In the genomic region with DNA sequence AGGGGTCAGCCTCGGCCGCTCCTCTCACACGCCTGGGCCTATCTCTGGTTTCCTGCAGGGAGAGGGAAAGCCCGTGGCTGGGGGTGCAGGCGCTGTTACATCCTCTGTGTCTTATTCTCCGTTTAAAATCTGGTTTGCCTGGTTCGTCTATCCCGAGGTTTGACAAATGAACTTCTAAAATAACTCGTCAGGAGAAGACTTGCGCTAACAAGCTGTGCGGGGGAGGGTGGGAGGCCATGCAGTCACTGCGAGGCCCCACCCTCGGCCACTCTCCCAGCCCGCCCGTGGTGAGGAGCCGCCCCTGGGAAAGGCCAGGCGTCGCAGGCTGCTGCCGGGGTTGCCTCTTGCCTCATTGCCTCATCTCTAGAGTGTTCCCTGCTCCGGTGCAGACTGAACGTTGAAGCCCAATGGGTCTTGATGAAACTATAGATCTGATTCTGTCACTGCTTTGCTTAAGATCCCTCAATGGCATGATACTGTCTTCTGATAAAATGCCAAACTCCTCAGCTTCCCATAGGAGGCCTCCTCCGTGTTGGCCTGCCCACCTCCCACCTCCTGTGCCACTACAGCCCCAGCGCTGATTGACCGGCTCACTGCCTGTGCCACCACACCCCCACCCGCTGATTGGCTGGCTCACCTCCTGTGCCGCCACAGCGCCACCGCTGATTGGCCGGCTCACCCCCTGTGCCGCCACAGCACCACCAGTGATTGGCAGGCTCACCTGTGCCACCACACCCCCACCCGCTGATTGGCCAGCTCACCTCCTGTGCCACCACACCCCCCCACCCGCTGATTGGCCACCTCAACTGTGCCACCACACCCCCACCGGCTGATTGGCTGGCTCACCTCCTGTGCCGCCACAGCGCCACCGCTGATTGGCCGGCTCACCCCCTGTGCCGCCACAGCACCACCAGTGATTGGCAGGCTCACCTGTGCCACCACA, we compare ENCODE assay signal across 8 cellular contexts. TPM values are rescaled to one million over a fixed set of nuclear protein-coding genes. Genes with fewer than 3 reads are reported as not detected.
DNase-seq lines count a peak whose midpoint lies in the region; ATAC-seq, FAIRE-seq and TF ChIP-seq lines count a peak whose summit lies in the region.
"Not testable (repeated sequence)": the region's sequence is repeated elsewhere in the genome, so short reads cannot be mapped to it uniquely, and the experiment has no call there.

No MANE protein-coding gene starts in this region.

- H3K4me1 ChIP-seq in A549, result not testable (repeated sequence)
- H3K4me1 ChIP-seq in H1 (replicated peaks in 1 of 4; ENCODE audit: control insufficient read depth in 3 of 4, insufficient read depth in 4 of 4, low read length in 3 of 4), result peaks cover 0 to 10% (median 3%) of the 10 kb centered on the region in 4 experiments; a peak in 6 of 7 replicates
- H3K4me1 ChIP-seq in suprapubic skin, result peaks cover 23% of the 10 kb centered on the region

- H2BK12ac ChIP-seq in H1 (ENCODE audit: low read depth, low read length), result not testable (repeated sequence)

- not testable (repeated sequence) for H4K20me1 ChIP-seq in H1 (replicated peaks in 1 of 2; ENCODE audit: control insufficient read depth in 1 of 2, insufficient read depth in 2 of 2, low read length in 2 of 2)

- not testable (repeated sequence) for H3K23me2 ChIP-seq in H1 (ENCODE audit: low read depth, low read length)

- FAIRE-seq in A549 (lab: Jason Lieb, UNC), result not testable (repeated sequence)
- peak; percentile 97 for FAIRE-seq in H1 (lab: Jason Lieb, UNC)

- H4K5ac ChIP-seq in H1 (ENCODE audit: insufficient read length, low read depth, low read length), result not testable (repeated sequence)

- H3K36me3 ChIP-seq in H1 (ENCODE audit: control insufficient read depth in 2 of 4, insufficient read depth in 4 of 4, low read length in 3 of 4) (peaks cover 4 to 21% (median 13%) of the 10 kb centered on the region in 4 experiments; a peak in 7 of 8 replicates), suprapubic skin (peaks cover 45% of the 10 kb centered on the region)

- not testable (repeated sequence) for H3K23ac ChIP-seq in H1 (ENCODE audit: insufficient read length)

- H3K27ac ChIP-seq in A549, result not testable (repeated sequence)
- H3K27ac ChIP-seq in H1 (ENCODE audit: low read depth, low read length), result 0 out of 2 replicates have a peak overlapping the region, but pooled peaks have one; percentile 25
- H3K27ac ChIP-seq in suprapubic skin, result peak overlapping the region; percentile 89

- not testable (repeated sequence) for H3K27me3 ChIP-seq in H1 (replicated peaks in 1 of 4; ENCODE audit: control insufficient read depth in 3 of 4, extremely low read depth in 1 of 4, insufficient read depth in 3 of 4, low read length in 3 of 4); suprapubic skin

- not testable (repeated sequence) for H3K79me1 ChIP-seq in H1 (ENCODE audit: low read depth, low read length)

- TF ChIP-seq POLR2A in A549 (IDR thresholded peaks at IDR 0.05; ENCODE audit: low read length); suprapubic skin (IDR thresholded peaks at IDR 0.05): not testable (repeated sequence)
- peak in 1 of 2 experiments; percentile 52 for TF ChIP-seq POLR2A in H1 (IDR thresholded peaks at IDR 0.05; ENCODE audit: control extremely low read depth in 1 of 2, low read depth in 2 of 2, low read length in 2 of 2)

- TF ChIP-seq EP300 in A549 (IDR thresholded peaks at IDR 0.05); H1 (IDR thresholded peaks at IDR 0.05; ENCODE audit: borderline replicate concordance in 1 of 2, low read depth in 2 of 2, low read length in 2 of 2); suprapubic skin (IDR thresholded peaks at IDR 0.05): not testable (repeated sequence)

- not testable (repeated sequence) for H3K4me2 ChIP-seq in A549
- H3K4me2 ChIP-seq in H1 (ENCODE audit: insufficient read depth in 1 of 2, low read depth in 2 of 2, low read length in 2 of 2), result peak overlapping the region; percentile 39 to 62

- not testable (repeated sequence) for H2BK20ac ChIP-seq in H1 (ENCODE audit: low read length)

- H4K8ac ChIP-seq in H1 (ENCODE audit: extremely low read depth, insufficient read depth, low read length), result not testable (repeated sequence)

- peaks cover 22% of the 10 kb centered on the region for H3K36me3 Mint-ChIP-seq in HFFc6 (ENCODE audit: low read depth)
- H3K36me3 Mint-ChIP-seq in glutamatergic neuron (ENCODE audit: unreplicated experiment), result not testable (repeated sequence)
- peaks cover 40% of the 10 kb centered on the region for H3K36me3 Mint-ChIP-seq in nephron progenitor cell (ENCODE audit: low read depth)

- H2BK5ac ChIP-seq in H1 (ENCODE audit: low read depth, low read length), result 0 out of 2 replicates have a peak overlapping the region, but pooled peaks have one; percentile 52

- H3K4me1 Mint-ChIP-seq in HFFc6 (ENCODE audit: low read depth) (peaks cover 23% of the 10 kb centered on the region), glutamatergic neuron (ENCODE audit: low read depth, unreplicated experiment) (peaks cover 32% of the 10 kb centered on the region), nephron progenitor cell (peaks cover 28% of the 10 kb centered on the region)

- WGBS in A549 (ENCODE audit: missing lambda C conversion rate), result 93% methylated on average over 27 of the region's 38 CpGs
- 55% methylated on average over 29 of the region's 38 CpGs; no CpG with 5 or more reads in 1 of the 2 experiments for WGBS in H1 (ENCODE audit: extremely low coverage in 1 of 2, insufficient coverage in 1 of 2, insufficient read length in 1 of 2, insufficient replicate concordance in 2 of 2, low coverage in 1 of 2, low lambda C conversion rate in 2 of 2, missing lambda C conversion rate in 1 of 2), 2 experiments
- 54% methylated on average over 36 of the region's 38 CpGs for WGBS in suprapubic skin

- H2AK5ac ChIP-seq in H1 (ENCODE audit: low read depth, low read length), result not testable (repeated sequence)

- H3K9me3 Mint-ChIP-seq in HFFc6, nephron progenitor cell: not testable (repeated sequence)
- H3K9me3 Mint-ChIP-seq in glutamatergic neuron (ENCODE audit: unreplicated experiment), result peaks cover 23% of the 10 kb centered on the region

- H3K18ac ChIP-seq in H1 (ENCODE audit: extremely low read depth, low read length), result not testable (repeated sequence)

- TF ChIP-seq RAD21 in A549 (conservative IDR thresholded peaks at IDR 0.05 in 1 of 2, IDR thresholded peaks at IDR 0.05 in 1 of 2); H1 (IDR thresholded peaks at IDR 0.05 in 1 of 2, conservative IDR thresholded peaks at IDR 0.05 in 1 of 2; ENCODE audit: low read depth in 2 of 2, low read length in 2 of 2): not testable (repeated sequence)

- peak; percentile 10 to 30; a peak in 5 of 6 replicates for ATAC-seq in A549

- TF ChIP-seq CTCF in A549 (IDR thresholded peaks at IDR 0.05); HFFc6 (IDR thresholded peaks at IDR 0.05); H1 (IDR thresholded peaks at IDR 0.05; ENCODE audit: control extremely low read depth in 1 of 3, insufficient read depth in 1 of 3, low read depth in 1 of 3, low read length in 3 of 3); glutamatergic neuron (IDR thresholded peaks at IDR 0.05; ENCODE audit: partially characterized antibody, unreplicated experiment); nephron progenitor cell (IDR thresholded peaks at IDR 0.05); suprapubic skin (IDR thresholded peaks at IDR 0.05): not testable (repeated sequence)

- not testable (repeated sequence) for H3K79me2 ChIP-seq in H1 (ENCODE audit: control insufficient read depth in 1 of 2, insufficient read depth in 2 of 2, low read length in 2 of 2)

- peaks cover 28% of the 10 kb centered on the region for H3K27me3 Mint-ChIP-seq in HFFc6 (ENCODE audit: insufficient read depth)
- not testable (repeated sequence) for H3K27me3 Mint-ChIP-seq in glutamatergic neuron (ENCODE audit: unreplicated experiment); nephron progenitor cell (ENCODE audit: low read depth, poor library complexity)

- CTCF ChIA-PET in A549 (lab: Yijun Ruan, JAX), result interaction anchor here (0.6 to 19.5 kb wide), 4 partner anchors 64 to 207 kb away, joined by 3 to 428 read pairs (median 3); a partner anchor contains a TSS
- CTCF ChIA-PET in H1 (lab: Charles Lee; ENCODE audit: partially characterized antibody), result interaction anchor here (1.0 to 17.5 kb wide), 6 partner anchors 9 to 206 kb away, joined by 3 to 258 read pairs (median 4); a partner anchor contains a TSS

- H2BK15ac ChIP-seq in H1 (ENCODE audit: low read length), result not testable (repeated sequence)

- H3K27ac Mint-ChIP-seq in HFFc6 (peak overlapping the region; percentile 48), glutamatergic neuron (ENCODE audit: unreplicated experiment) (peak overlapping the region; percentile 43), nephron progenitor cell (peak overlapping the region; percentile 51)

- not testable (repeated sequence) for H3K4ac ChIP-seq in H1 (replicated peaks; ENCODE audit: insufficient read length, low read depth, low read length)

- H3K56ac ChIP-seq in H1 (replicated peaks; ENCODE audit: insufficient read length, low read depth, low read length), result not testable (repeated sequence)

- not testable (repeated sequence) for H2AFZ ChIP-seq in H1 (ENCODE audit: low read length)

- DNase-seq in A549 (ENCODE audit: low read depth in 1 of 2, low spot score in 1 of 2); HFFc6; glutamatergic neuron; nephron progenitor cell; suprapubic skin (ENCODE audit: low spot score in 2 of 2): not testable (repeated sequence)
- peak; percentile 23 for DNase-seq in activated CD4-positive, alpha-beta T cell treated with anti-CD3 and anti-CD28 coated beads for 48 hours
- peak; percentile 78 to 82 for DNase-seq in H1 (ENCODE audit: low read depth in 1 of 2, low spot score in 2 of 2)
- DNase-seq in iris pigment epithelial cell (ENCODE audit: low read depth), result peak; percentile 56

- H3K4me3 ChIP-seq in A549, result not testable (repeated sequence)
- H3K4me3 ChIP-seq in H1 (ENCODE audit: extremely low read depth in 1 of 4, insufficient read depth in 2 of 4, low read depth in 3 of 4, low read length in 4 of 4) (peak overlapping the region in 1 of 4 experiments; percentile 39; a peak in 3 of 8 replicates), suprapubic skin (peak overlapping the region; percentile 11)

- H3K14ac ChIP-seq in H1 (ENCODE audit: insufficient read length), result not testable (repeated sequence)

- H3K9ac ChIP-seq in H1 (replicated peaks in 1 of 4; ENCODE audit: extremely low read depth in 1 of 4, low read depth in 3 of 4, low read length in 3 of 4), result peak overlapping the region in 2 of 4 experiments; percentile 42 to 49; a peak in 3 of 7 replicates

- H2BK120ac ChIP-seq in H1 (replicated peaks; ENCODE audit: low read depth, low read length), result not testable (repeated sequence)

- POLR2A ChIA-PET in A549 (lab: Yijun Ruan, JAX) (interaction anchor here (0.6 kb wide), 1 partner anchor 127 kb away, joined by 4 read pairs; no protein-coding TSS in a partner anchor), H1 (lab: Charles Lee; ENCODE audit: partially characterized antibody) (interaction anchor here (0.7 to 4.1 kb wide), 11 partner anchors 8 to 207 kb away, joined by 3 to 21 read pairs (median 5); a partner anchor contains a TSS)

- not testable (repeated sequence) for H3K9me3 ChIP-seq in A549; H1 (ENCODE audit: insufficient read depth in 2 of 2, low read depth in 1 of 2, low read length in 1 of 2); suprapubic skin

- H4K91ac ChIP-seq in H1 (replicated peaks; ENCODE audit: insufficient read length, low read length), result not testable (repeated sequence)

- peak overlapping the region; percentile 44 for H3K4me3 Mint-ChIP-seq in HFFc6
- H3K4me3 Mint-ChIP-seq in glutamatergic neuron (ENCODE audit: unreplicated experiment); nephron progenitor cell: not testable (repeated sequence)

RNA-seq across cellular contexts. Expression of a gene that starts 8.0 kb away (rescaled TPM):
- polyA plus RNA-seq in A549 (2011; rRNA removed) (27.1 and 38.8 TPM in 2 replicates), A549 (2017; fragmentation: RNase III; extraction: RNeasy Plus Mini Kit Qiagen cat#74134 plus additional on column Dnase treatment) (45.4 to 48.2 TPM (median 47.1 TPM) in 3 replicates), H1 (2011; rRNA removed) (10.1 and 10.7 TPM in 2 replicates)
- 34.2 and 36.3 TPM in 2 replicates for polyA plus RNA-seq in A549 (2012; cell fraction: cytosol; rRNA removed)
- 33.7 and 34.2 TPM in 2 replicates for polyA plus RNA-seq in A549 (2012; cell fraction: nucleus; rRNA removed)
- 17.1 and 19.2 TPM in 2 replicates for polyA minus RNA-seq in A549 (2011; rRNA and poly(A)+ RNA removed)
- 10 to 100 TPM; 10.9 to 13.4 (median 12.8) TPM for total RNA-seq in HFFc6 (2021; fragmentation: NEBNext Ultra II Directional; extraction: Animal tissue kit (Norgen Biotek cat#: 25700))
- total RNA-seq in H1 (2021; fragmentation: NEBNext Ultra II Directional; extraction: Animal tissue kit (Norgen Biotek cat#: 25700)), result 20.8 and 22.3 TPM in 2 replicates
- 19.0 TPM for polyA plus RNA-seq in H1 (2011; cell fraction: cytosol; rRNA removed)
- polyA plus RNA-seq in H1 (2011; cell fraction: nucleus; rRNA removed), result 10.9 TPM
- 15.8 to 20.2 TPM (median 16.4 TPM) in 4 replicates for polyA plus RNA-seq in H1 (2012, experiment 1 of 2)
- 14.2 TPM for polyA plus RNA-seq in H1 (2012, experiment 2 of 2)
- polyA plus RNA-seq in H1 (2013, experiment 1 of 2), result 12.4 TPM
- polyA plus RNA-seq in H1 (2013, experiment 2 of 2), result 12.6 TPM
- polyA minus RNA-seq in H1 (2011; rRNA and poly(A)+ RNA removed), result 11.5 and 14.0 TPM in 2 replicates
- polyA minus RNA-seq in H1 (2011; cell fraction: cytosol; rRNA and poly(A)+ RNA removed), result 14.1 TPM
- polyA minus RNA-seq in H1 (2011; cell fraction: nucleus; rRNA and poly(A)+ RNA removed), result 35.0 TPM
- total RNA-seq in glutamatergic neuron (ENCODE audit: unreplicated experiment) (11.8 TPM), suprapubic skin (10 to 100 TPM; 27.3 to 42.6 (median 31.0) TPM)

RNA-seq across cellular contexts. Expression of a gene that starts 8.1 kb away (rescaled TPM):
- polyA plus RNA-seq in A549 (2011; rRNA removed) (98.3 and 133 TPM in 2 replicates), A549 (2017; fragmentation: RNase III; extraction: RNeasy Plus Mini Kit Qiagen cat#74134 plus additional on column Dnase treatment) (119 to 141 TPM (median 132 TPM) in 3 replicates), H1 (2011; rRNA removed) (24.5 and 36.8 TPM in 2 replicates)
- 56.4 and 60.1 TPM in 2 replicates for polyA plus RNA-seq in A549 (2012; cell fraction: cytosol; rRNA removed)
- 29.1 and 63.3 TPM in 2 replicates for polyA plus RNA-seq in A549 (2012; cell fraction: nucleus; rRNA removed)
- 24.9 and 29.2 TPM in 2 replicates for polyA minus RNA-seq in A549 (2011; rRNA and poly(A)+ RNA removed)
- 10 to 100 TPM; 43.8 to 57.9 (median 48.6) TPM for total RNA-seq in HFFc6 (2021; fragmentation: NEBNext Ultra II Directional; extraction: Animal tissue kit (Norgen Biotek cat#: 25700))
- 81.3 and 85.3 TPM in 2 replicates for total RNA-seq in H1 (2021; fragmentation: NEBNext Ultra II Directional; extraction: Animal tissue kit (Norgen Biotek cat#: 25700))
- 55.4 TPM for polyA plus RNA-seq in H1 (2011; cell fraction: cytosol; rRNA removed)
- 12.7 TPM for polyA plus RNA-seq in H1 (2011; cell fraction: nucleus; rRNA removed)
- polyA plus RNA-seq in H1 (2012, experiment 1 of 2), result 87.7 to 101 TPM (median 89.9 TPM) in 4 replicates
- 44.3 TPM for polyA plus RNA-seq in H1 (2012, experiment 2 of 2)
- polyA plus RNA-seq in H1 (2013, experiment 1 of 2), result 38.2 TPM
- 38.0 TPM for polyA plus RNA-seq in H1 (2013, experiment 2 of 2)
- polyA minus RNA-seq in H1 (2011; rRNA and poly(A)+ RNA removed), result 23.8 and 24.3 TPM in 2 replicates
- 19.1 TPM for polyA minus RNA-seq in H1 (2011; cell fraction: cytosol; rRNA and poly(A)+ RNA removed)
- polyA minus RNA-seq in H1 (2011; cell fraction: nucleus; rRNA and poly(A)+ RNA removed), result 15.5 TPM
- total RNA-seq in glutamatergic neuron (ENCODE audit: unreplicated experiment) (80.1 TPM), suprapubic skin (100 to 1,000 TPM in 1 of 4 donors, 10 to 100 TPM in 3; 58.9 to 102 (median 72.1) TPM)

RNA-seq across cellular contexts. Expression of a gene that starts 38.1 kb away (rescaled TPM):
- polyA plus RNA-seq in A549 (2011; rRNA removed), result 36.1 and 51.8 TPM in 2 replicates
- polyA plus RNA-seq in A549 (2012; cell fraction: cytosol; rRNA removed), result 47.7 and 57.8 TPM in 2 replicates
- polyA plus RNA-seq in A549 (2012; cell fraction: nucleus; rRNA removed), result 87.8 and 97.5 TPM in 2 replicates
- polyA plus RNA-seq in A549 (2017; fragmentation: RNase III; extraction: RNeasy Plus Mini Kit Qiagen cat#74134 plus additional on column Dnase treatment), result 45.5 to 49.0 TPM (median 47.6 TPM) in 3 replicates
- 75.5 and 86.7 TPM in 2 replicates for polyA minus RNA-seq in A549 (2011; rRNA and poly(A)+ RNA removed)
- total RNA-seq in HFFc6 (2021; fragmentation: NEBNext Ultra II Directional; extraction: Animal tissue kit (Norgen Biotek cat#: 25700)), result 10 to 100 TPM; 21.0 to 27.7 (median 21.7) TPM
- total RNA-seq in H1 (2021; fragmentation: NEBNext Ultra II Directional; extraction: Animal tissue kit (Norgen Biotek cat#: 25700)), result 51.9 and 55.9 TPM in 2 replicates
- polyA plus RNA-seq in H1 (2011; rRNA removed), result 32.1 and 57.6 TPM in 2 replicates
- polyA plus RNA-seq in H1 (2011; cell fraction: cytosol; rRNA removed), result 30.3 TPM
- polyA plus RNA-seq in H1 (2011; cell fraction: nucleus; rRNA removed), result 65.0 TPM
- 29.7 to 37.7 TPM (median 36.6 TPM) in 4 replicates for polyA plus RNA-seq in H1 (2012, experiment 1 of 2)
- 42.0 TPM for polyA plus RNA-seq in H1 (2012, experiment 2 of 2)
- 25.0 TPM for polyA plus RNA-seq in H1 (2013, experiment 1 of 2)
- 22.9 TPM for polyA plus RNA-seq in H1 (2013, experiment 2 of 2)
- 57.7 and 63.3 TPM in 2 replicates for polyA minus RNA-seq in H1 (2011; rRNA and poly(A)+ RNA removed)
- polyA minus RNA-seq in H1 (2011; cell fraction: cytosol; rRNA and poly(A)+ RNA removed), result 21.7 TPM
- polyA minus RNA-seq in H1 (2011; cell fraction: nucleus; rRNA and poly(A)+ RNA removed), result 31.7 TPM
- 19.9 TPM for total RNA-seq in glutamatergic neuron (ENCODE audit: unreplicated experiment)
- 10 to 100 TPM; 37.2 to 56.4 (median 48.7) TPM for total RNA-seq in suprapubic skin

RNA-seq across cellular contexts. Expression of a gene that starts 57.8 kb away (rescaled TPM):
- polyA plus RNA-seq in A549 (2011; rRNA removed) (29.5 and 35.1 TPM in 2 replicates), A549 (2017; fragmentation: RNase III; extraction: RNeasy Plus Mini Kit Qiagen cat#74134 plus additional on column Dnase treatment) (28.5 to 31.5 TPM (median 30.8 TPM) in 3 replicates), H1 (2011; rRNA removed) (42.4 and 48.8 TPM in 2 replicates)
- 42.9 and 53.3 TPM in 2 replicates for polyA plus RNA-seq in A549 (2012; cell fraction: cytosol; rRNA removed)
- polyA plus RNA-seq in A549 (2012; cell fraction: nucleus; rRNA removed), result 35.4 and 40.6 TPM in 2 replicates
- polyA minus RNA-seq in A549 (2011; rRNA and poly(A)+ RNA removed), result 47.1 and 53.6 TPM in 2 replicates
- 10 to 100 TPM; 28.2 to 35.8 (median 34.5) TPM for total RNA-seq in HFFc6 (2021; fragmentation: NEBNext Ultra II Directional; extraction: Animal tissue kit (Norgen Biotek cat#: 25700))
- total RNA-seq in H1 (2021; fragmentation: NEBNext Ultra II Directional; extraction: Animal tissue kit (Norgen Biotek cat#: 25700)), result 23.8 and 26.1 TPM in 2 replicates
- 34.0 TPM for polyA plus RNA-seq in H1 (2011; cell fraction: cytosol; rRNA removed)
- polyA plus RNA-seq in H1 (2011; cell fraction: nucleus; rRNA removed), result 33.8 TPM
- polyA plus RNA-seq in H1 (2012, experiment 1 of 2), result 19.9 to 30.4 TPM (median 26.5 TPM) in 4 replicates
- polyA plus RNA-seq in H1 (2012, experiment 2 of 2), result 20.9 TPM
- 27.1 TPM for polyA plus RNA-seq in H1 (2013, experiment 1 of 2)
- 28.5 TPM for polyA plus RNA-seq in H1 (2013, experiment 2 of 2)
- 53.3 and 64.9 TPM in 2 replicates for polyA minus RNA-seq in H1 (2011; rRNA and poly(A)+ RNA removed)
- 14.7 TPM for polyA minus RNA-seq in H1 (2011; cell fraction: cytosol; rRNA and poly(A)+ RNA removed)
- polyA minus RNA-seq in H1 (2011; cell fraction: nucleus; rRNA and poly(A)+ RNA removed), result 31.5 TPM
- total RNA-seq in glutamatergic neuron (ENCODE audit: unreplicated experiment) (9.4 TPM), suprapubic skin (100 to 1,000 TPM in 1 of 4 donors, 10 to 100 TPM in 3; 47.8 to 120 (median 79.4) TPM)
